In genomic region chr2:106789185-106789584, GRCh38 we compare ENCODE assay signal across 17 cellular contexts.
A peak's percentile ranks its signal among the peaks of the same experiment; 100 is the strongest.
DNase-seq lines count a peak whose midpoint lies in the region; ATAC-seq and TF ChIP-seq lines count a peak whose summit lies in the region.
"Had no signal": no experiment of that assay in that cellular context is flagged by ENCODE, and none has a peak within 500 bp of the region (broad histone marks: within the 10 kb centered on the region; RNA-seq: fewer than 3 reads in every experiment).

No MANE protein-coding gene starts in this region.

- H3K79me2 ChIP-seq in OCI-LY1 (ENCODE audit: insufficient read depth, low read length): no peaks in the 10 kb centered on the region

- ATAC-seq in HG03565 (IDR thresholded peaks at IDR 0.05; ENCODE audit: unreplicated experiment) (no peak), GM21447 (IDR thresholded peaks at IDR 0.05; ENCODE audit: unreplicated experiment) (no peak), natural killer cell (no peak)
- ATAC-seq: stimulated activated naive B cell treated with anti-CD40 and anti-IgM and Interleukin-4, amounts not matched to agents 10 μg/mL and 1 μg/mL and 100 μg/mL, for 72 hours had no signal

- H3K9me2 ChIP-seq in OCI-LY1 (ENCODE audit: low read depth, low read length): no peaks in the 10 kb centered on the region

- H3K36me3 Mint-ChIP-seq in HFFc6 (ENCODE audit: low read depth) (no peaks in the 10 kb centered on the region; the same call in 1 of the 2 replicates), natural killer cell (no peaks in the 10 kb centered on the region)
- H3K36me3 Mint-ChIP-seq: stimulated activated naive B cell treated with anti-CD40 and anti-IgM and Interleukin-4, amounts not matched to agents 10 μg/mL and 1 μg/mL and 100 μg/mL, for 72 hours had no signal

- no peaks in the 10 kb centered on the region for H3K27me3 ChIP-seq in OCI-LY1 (ENCODE audit: insufficient read depth, low read length)
- H3K27me3 ChIP-seq: ascending aorta, BLaER1, neutrophil, Peyer's patch had no signal

- no peaks in the 10 kb centered on the region for H3K36me3 ChIP-seq in OCI-LY1 (ENCODE audit: insufficient read depth, low read length)
- H3K36me3 ChIP-seq: ascending aorta, BLaER1, neutrophil, Peyer's patch had no signal

- TF ChIP-seq CTCF in HFFc6 (IDR thresholded peaks at IDR 0.05) (no peak), OCI-LY1 (IDR thresholded peaks at IDR 0.05; ENCODE audit: low read length) (no peak), choroid plexus epithelial cell (conservative IDR thresholded peaks at IDR 0.05; ENCODE audit: low read depth, low read length) (no peak), natural killer cell (IDR thresholded peaks at IDR 0.05) (no peak)

- intact Hi-C loops in natural killer cell (cut with micrococcal nuclease): no loop called here

- H2AFZ ChIP-seq in OCI-LY1 (ENCODE audit: low read length): peak overlapping the region; percentile 63; the same call in 1 of the 2 replicates

- no peaks in the 10 kb centered on the region; the same call in 1 of the 2 replicates for H3F3A ChIP-seq in OCI-LY1 (ENCODE audit: insufficient read depth, low read length)

- H3K9me3 Mint-ChIP-seq in HFFc6 (peaks cover 4% of the 10 kb centered on the region; the same call in 1 of the 2 replicates), natural killer cell (peaks cover 5 to 6% of the 10 kb centered on the region in 2 donors)
- H3K9me3 Mint-ChIP-seq: activated CD4-positive, alpha-beta memory T cell treated with anti-CD3 and anti-CD28 coated beads, Interleukin-2, amount 10 ng/mL, durations not matched to agents 7 days and 5 days had no signal

- no peak overlapping the region for H3K9ac ChIP-seq in OCI-LY1 (ENCODE audit: low read length)
- H3K9ac ChIP-seq: BLaER1 had no signal

- in situ Hi-C loops in Caki2 (cut with HindIII; ENCODE audit: low pct_unique_long_range_greater_than_20kb, low sequenced_read_pairs): no loop called here

- no peak overlapping the region for H3K4me2 ChIP-seq in OCI-LY1 (ENCODE audit: low read length)
- H3K4me2 ChIP-seq: BLaER1 had no signal

- H3K4me3 Mint-ChIP-seq in HFFc6 (no peak overlapping the region), natural killer cell (no peak overlapping the region)
- H3K4me3 Mint-ChIP-seq: activated CD4-positive, alpha-beta memory T cell treated with anti-CD3 and anti-CD28 coated beads, Interleukin-2, amount 10 ng/mL, durations not matched to agents 7 days and 5 days; dendritic cell treated with granulocyte-macrophage colony-stimulating factor and Interleukin-4, amounts not matched to agents 40 ng/mL and 50 ng/mL, for 4 days; stimulated activated naive B cell treated with anti-CD40 and anti-IgM and Interleukin-4, amounts not matched to agents 10 μg/mL and 1 μg/mL and 100 μg/mL, for 72 hours had no signal

- H3K9me3 ChIP-seq in OCI-LY1 (ENCODE audit: low read length): no peaks in the 10 kb centered on the region
- H3K9me3 ChIP-seq: ascending aorta, BLaER1, neutrophil, Peyer's patch had no signal

- no peaks in the 10 kb centered on the region for H3K4me1 Mint-ChIP-seq in HFFc6 (ENCODE audit: low read depth)
- no peaks in the 10 kb centered on the region for H3K4me1 Mint-ChIP-seq in natural killer cell
- H3K4me1 Mint-ChIP-seq: activated CD4-positive, alpha-beta memory T cell treated with anti-CD3 and anti-CD28 coated beads, Interleukin-2, amount 10 ng/mL, durations not matched to agents 7 days and 5 days; stimulated activated naive B cell treated with anti-CD40 and anti-IgM and Interleukin-4, amounts not matched to agents 10 μg/mL and 1 μg/mL and 100 μg/mL, for 72 hours had no signal

- H3K27me3 Mint-ChIP-seq in HFFc6 (ENCODE audit: insufficient read depth) (peaks cover 2% of the 10 kb centered on the region; the same call in 1 of the 2 replicates), natural killer cell (ENCODE audit: low read depth in 2 of 2) (no peaks in the 10 kb centered on the region)
- H3K27me3 Mint-ChIP-seq: activated CD4-positive, alpha-beta memory T cell treated with anti-CD3 and anti-CD28 coated beads, Interleukin-2, amount 10 ng/mL, durations not matched to agents 7 days and 5 days; dendritic cell treated with granulocyte-macrophage colony-stimulating factor and Interleukin-4, amounts not matched to agents 40 ng/mL and 50 ng/mL, for 4 days had no signal

- no peak overlapping the region for H3K27ac Mint-ChIP-seq in HFFc6
- H3K27ac Mint-ChIP-seq in natural killer cell: no peak overlapping the region
- H3K27ac Mint-ChIP-seq: activated CD4-positive, alpha-beta memory T cell treated with anti-CD3 and anti-CD28 coated beads, Interleukin-2, amount 10 ng/mL, durations not matched to agents 7 days and 5 days; dendritic cell treated with granulocyte-macrophage colony-stimulating factor and Interleukin-4, amounts not matched to agents 40 ng/mL and 50 ng/mL, for 4 days; stimulated activated naive B cell treated with anti-CD40 and anti-IgM and Interleukin-4, amounts not matched to agents 10 μg/mL and 1 μg/mL and 100 μg/mL, for 72 hours had no signal

- H4K20me1 ChIP-seq in OCI-LY1 (ENCODE audit: insufficient read depth, low read length): no peaks in the 10 kb centered on the region
- H4K20me1 ChIP-seq: BLaER1 had no signal

- peak; percentile 67 for DNase-seq in Caki2 (ENCODE audit: low read depth)
- DNase-seq in HFFc6: peak; percentile 1
- DNase-seq in choroid plexus epithelial cell (ENCODE audit: low read depth): peak; percentile 5
- DNase-seq in T-helper 1 cell: no peak
- no peak for DNase-seq in natural killer cell
- DNase-seq: activated CD4-positive, alpha-beta memory T cell treated with anti-CD3 and anti-CD28 coated beads, Interleukin-2, amount 10 ng/mL, durations not matched to agents 7 days and 5 days; activated effector memory CD4-positive, alpha-beta T cell treated with Interleukin-2 at 50 U/mL for 16 hours; Peyer's patch; stimulated activated naive B cell treated with anti-CD40 and anti-IgM and Interleukin-4, amounts not matched to agents 10 μg/mL and 1 μg/mL and 100 μg/mL, for 72 hours; T-helper 9 cell had no signal

- H3K4me1 ChIP-seq in OCI-LY1 (ENCODE audit: insufficient read depth, low read length, severe bottlenecking): no peaks in the 10 kb centered on the region
- H3K4me1 ChIP-seq: ascending aorta, BLaER1, Peyer's patch had no signal

- H3K27ac ChIP-seq in OCI-LY1 (ENCODE audit: low read depth, low read length, poor library complexity, severe bottlenecking): no peak overlapping the region
- H3K27ac ChIP-seq: ascending aorta, BLaER1, neutrophil, Peyer's patch had no signal

- H3K4me3 ChIP-seq in OCI-LY1 (ENCODE audit: low read depth, low read length, poor library complexity, severe bottlenecking) (no peak overlapping the region), choroid plexus epithelial cell (ENCODE audit: low read depth, low read length) (no peak overlapping the region)
- H3K4me3 ChIP-seq: ascending aorta, BLaER1, Peyer's patch had no signal

Comparison
In these comparisons a context has a peak if more than half of its experiments do, and no peak if none do; other contexts are left out.
1. DNase-seq: peak in Caki2 (single experiment), HFFc6 (single experiment) and choroid plexus epithelial cell (single experiment); none in T-helper 1 cell (0 of 5) and natural killer cell (single experiment).